ENCODE assay signal across 25 cellular contexts in the genomic region with DNA sequence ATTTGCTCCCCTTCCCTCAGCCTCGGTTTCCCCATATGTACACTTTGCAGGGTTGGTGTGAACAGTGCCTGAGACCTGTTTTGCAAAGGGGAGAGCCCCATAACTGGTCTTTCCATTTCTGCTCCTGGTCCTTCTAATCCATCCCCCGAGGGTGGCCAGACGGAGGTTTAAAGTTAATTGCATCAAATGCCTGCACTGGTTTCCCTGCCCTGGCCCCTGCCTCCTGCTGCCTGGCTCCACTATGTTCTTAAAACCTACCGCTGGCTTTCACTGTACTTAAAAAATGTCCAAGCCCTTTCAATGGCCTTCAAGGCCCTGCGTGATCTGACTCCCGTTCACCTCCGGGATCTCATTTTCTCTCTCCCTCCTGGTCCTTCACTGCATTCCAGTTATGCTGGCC.
"Had no signal": no experiment of that assay in that cellular context is flagged by ENCODE, and none has a peak within 500 bp of the region (broad histone marks: within the 10 kb centered on the region; RNA-seq: fewer than 3 reads in every experiment).

No MANE protein-coding gene starts in this region.

- H3K9me3 Mint-ChIP-seq: activated CD4-positive, alpha-beta memory T cell treated with anti-CD3 and anti-CD28 coated beads, Interleukin-2, amount 10 ng/mL, durations not matched to agents 7 days and 5 days; activated CD4-positive, alpha-beta T cell treated with anti-CD3 and anti-CD28 coated beads, Interleukin-2, amount 10 ng/mL, durations not matched to agents 7 days and 5 days; activated naive CD4-positive, alpha-beta T cell treated with anti-CD3 and anti-CD28 coated beads, Interleukin-2, amount 10 ng/mL, durations not matched to agents 7 days and 5 days; activated naive CD8-positive, alpha-beta T cell treated with anti-CD3 and anti-CD28 coated beads, Interleukin-2, amount 10 ng/mL, durations not matched to agents 7 days and 5 days; type B pancreatic cell; WTC11 had no signal

- H3K4me3 ChIP-seq: ascending aorta, cardiac muscle cell, esophagus muscularis mucosa, pancreas, psoas muscle, right atrium auricular region had no signal

- H3K27me3 ChIP-seq: ascending aorta, esophagus muscularis mucosa, pancreas, right atrium auricular region had no signal

- H3K27ac Mint-ChIP-seq: activated CD4-positive, alpha-beta memory T cell treated with anti-CD3 and anti-CD28 coated beads, Interleukin-2, amount 10 ng/mL, durations not matched to agents 7 days and 5 days; activated CD4-positive, alpha-beta T cell treated with anti-CD3 and anti-CD28 coated beads, Interleukin-2, amount 10 ng/mL, durations not matched to agents 7 days and 5 days; activated naive CD4-positive, alpha-beta T cell treated with anti-CD3 and anti-CD28 coated beads, Interleukin-2, amount 10 ng/mL, durations not matched to agents 7 days and 5 days; activated naive CD8-positive, alpha-beta T cell treated with anti-CD3 and anti-CD28 coated beads, Interleukin-2, amount 10 ng/mL, durations not matched to agents 7 days and 5 days; stimulated activated naive CD8-positive, alpha-beta T cell treated with anti-CD3 and anti-CD28 coated beads, Interleukin-15, Interleukin-2, amounts not matched to agents 100 ng/mL and 50 ng/mL, for 24 hours; T-helper 17 cell; type B pancreatic cell; WTC11 had no signal

- H3K36me3 ChIP-seq: ascending aorta, cardiac muscle cell, esophagus muscularis mucosa, pancreas, right atrium auricular region had no signal

- H3K4me3 Mint-ChIP-seq: activated CD4-positive, alpha-beta memory T cell treated with anti-CD3 and anti-CD28 coated beads, Interleukin-2, amount 10 ng/mL, durations not matched to agents 7 days and 5 days; activated CD4-positive, alpha-beta T cell treated with anti-CD3 and anti-CD28 coated beads, Interleukin-2, amount 10 ng/mL, durations not matched to agents 7 days and 5 days; activated naive CD4-positive, alpha-beta T cell treated with anti-CD3 and anti-CD28 coated beads, Interleukin-2, amount 10 ng/mL, durations not matched to agents 7 days and 5 days; activated naive CD8-positive, alpha-beta T cell treated with anti-CD3 and anti-CD28 coated beads, Interleukin-2, amount 10 ng/mL, durations not matched to agents 7 days and 5 days; stimulated activated naive CD8-positive, alpha-beta T cell treated with anti-CD3 and anti-CD28 coated beads, Interleukin-15, Interleukin-2, amounts not matched to agents 100 ng/mL and 50 ng/mL, for 24 hours; T-helper 17 cell; type B pancreatic cell; WTC11 had no signal

- H3K4me1 ChIP-seq: foreskin keratinocyte, pancreas had no signal

- H3K9me3 ChIP-seq: ascending aorta, esophagus muscularis mucosa, pancreas, psoas muscle, right atrium auricular region had no signal

- DNase-seq: activated CD4-positive, alpha-beta memory T cell treated with anti-CD3 and anti-CD28 coated beads, Interleukin-2, amount 10 ng/mL, durations not matched to agents 7 days and 5 days; activated CD4-positive, alpha-beta T cell treated with anti-CD3 and anti-CD28 coated beads for 1 hour; activated CD4-positive, alpha-beta T cell treated with anti-CD3 and anti-CD28 coated beads, Interleukin-2, amount 10 ng/mL, durations not matched to agents 7 days and 5 days; activated gamma-delta T cell; activated naive CD4-positive, alpha-beta T cell treated with anti-CD3 and anti-CD28 coated beads, Interleukin-2, amount 10 ng/mL, durations not matched to agents 7 days and 5 days; activated naive CD8-positive, alpha-beta T cell treated with anti-CD3 and anti-CD28 coated beads, Interleukin-2, amount 10 ng/mL, durations not matched to agents 7 days and 5 days; cortex of kidney; foreskin keratinocyte; left cardiac atrium; left ventricle myocardium superior; nucleus accumbens; psoas muscle; stimulated activated CD4-positive, alpha-beta T cell treated with anti-CD3 and anti-CD28 coated beads, Interleukin-4, amount 100 ng/mL, for 1 hour; T-helper 17 cell; T1000 had no signal

- H3K27ac ChIP-seq: ascending aorta, cardiac muscle cell, esophagus muscularis mucosa, foreskin keratinocyte, pancreas, psoas muscle, right atrium auricular region had no signal

- ATAC-seq: foreskin keratinocyte, left cardiac atrium, left ventricle myocardium superior, pancreas, psoas muscle, SK-N-SH treated with all-trans-retinoic acid at 6 μM for 48 hours, T-helper 17 cell, WTC11 had no signal

- H3K4me1 Mint-ChIP-seq: activated CD4-positive, alpha-beta memory T cell treated with anti-CD3 and anti-CD28 coated beads, Interleukin-2, amount 10 ng/mL, durations not matched to agents 7 days and 5 days; activated CD4-positive, alpha-beta T cell treated with anti-CD3 and anti-CD28 coated beads, Interleukin-2, amount 10 ng/mL, durations not matched to agents 7 days and 5 days; activated naive CD4-positive, alpha-beta T cell treated with anti-CD3 and anti-CD28 coated beads, Interleukin-2, amount 10 ng/mL, durations not matched to agents 7 days and 5 days; activated naive CD8-positive, alpha-beta T cell treated with anti-CD3 and anti-CD28 coated beads, Interleukin-2, amount 10 ng/mL, durations not matched to agents 7 days and 5 days; T-helper 17 cell had no signal

- H3K27me3 Mint-ChIP-seq: type B pancreatic cell had no signal

- H3K36me3 Mint-ChIP-seq: activated naive CD4-positive, alpha-beta T cell treated with anti-CD3 and anti-CD28 coated beads, Interleukin-2, amount 10 ng/mL, durations not matched to agents 7 days and 5 days; activated naive CD8-positive, alpha-beta T cell treated with anti-CD3 and anti-CD28 coated beads, Interleukin-2, amount 10 ng/mL, durations not matched to agents 7 days and 5 days; brain; type B pancreatic cell; WTC11 had no signal
